In the genomic region with DNA sequence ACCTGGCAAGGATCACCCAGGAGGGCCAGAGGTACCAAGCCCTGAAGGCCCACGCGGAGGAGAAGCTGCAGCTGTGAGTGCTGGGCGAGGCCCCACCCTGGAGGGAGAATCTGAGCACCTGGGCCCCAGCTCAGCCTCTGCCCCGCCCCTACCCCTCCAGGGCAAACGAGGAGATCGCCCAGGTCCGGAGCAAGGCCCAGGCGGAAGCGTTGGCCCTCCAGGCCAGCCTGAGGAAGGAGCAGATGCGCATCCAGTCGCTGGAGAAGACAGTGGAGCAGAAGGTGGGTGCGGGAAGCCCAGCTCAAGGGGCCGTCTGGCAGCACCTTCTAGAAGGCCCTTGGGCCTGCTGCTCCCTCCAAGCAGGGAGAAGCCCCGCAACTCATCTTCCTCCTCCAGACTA, we compare ENCODE assay signal across 23 cellular contexts. TPM values are rescaled to one million over a fixed set of nuclear protein-coding genes. Genes with fewer than 3 reads are reported as not detected.
"Had no signal": no experiment of that assay in that cellular context is flagged by ENCODE, and none has a peak within 500 bp of the region (broad histone marks: within the 10 kb centered on the region; RNA-seq: fewer than 3 reads in every experiment).

No MANE protein-coding gene starts in this region.

- FAIRE-seq: pancreas had no signal

- H3K9me3 Mint-ChIP-seq: activated CD4-positive, alpha-beta memory T cell treated with anti-CD3 and anti-CD28 coated beads, Interleukin-2, amount 10 ng/mL, durations not matched to agents 7 days and 5 days; activated naive CD8-positive, alpha-beta T cell treated with anti-CD3 and anti-CD28 coated beads, Interleukin-2, amount 50 U/mL, for 24 hours; activated T-helper 1 cell treated with anti-CD3 and anti-CD28 coated beads, Interleukin-12 subunit alpha, Interleukin-12 subunit beta, Interleukin-2, Interleukin-4 antibody, amounts not matched to agents 30 ng/mL and 10 ng/mL and 1 ng/mL, durations not matched to agents 14 hours and 24 hours and 36 hours; immature natural killer cell; memory B cell; natural killer cell treated with Interleukin-12 subunit alpha and Interleukin-12 subunit beta and Interleukin-15 and Interleukin-18, amount 100 ng/mL, for 72 hours; T-helper 1 cell treated with Interleukin-12 subunit alpha and Interleukin-12 subunit beta and Interleukin-4 antibody, amounts not matched to agents 30 μg/mL and 1 μg/mL, for 36 hours had no signal

- H3K27me3 ChIP-seq: cardiac muscle cell, pancreas, suprapubic skin had no signal

- ATAC-seq: activated naive CD8-positive, alpha-beta T cell treated with anti-CD3 and anti-CD28 coated beads, Interleukin-2, amount 50 U/mL, for 24 hours; esophagus mucosa; left ventricle myocardium superior; natural killer cell treated with Interleukin-12 subunit alpha and Interleukin-12 subunit beta and Interleukin-15 and Interleukin-18, amount 100 ng/mL, for 72 hours; pancreas; right cardiac atrium had no signal

- H3K27me3 Mint-ChIP-seq: activated CD4-positive, alpha-beta memory T cell treated with anti-CD3 and anti-CD28 coated beads, Interleukin-2, amount 10 ng/mL, durations not matched to agents 7 days and 5 days; activated naive CD8-positive, alpha-beta T cell treated with anti-CD3 and anti-CD28 coated beads, Interleukin-2, amount 50 U/mL, for 24 hours; memory B cell; natural killer cell treated with Interleukin-12 subunit alpha and Interleukin-12 subunit beta and Interleukin-15 and Interleukin-18, amount 100 ng/mL, for 72 hours had no signal

- H3K36me3 ChIP-seq: pancreas had no signal

- H3K4me3 ChIP-seq: cardiac muscle cell, pancreas, stomach, suprapubic skin, tibial nerve had no signal

- H3K4me1 ChIP-seq: pancreas had no signal

- H3K27ac Mint-ChIP-seq: activated CD4-positive, alpha-beta memory T cell treated with anti-CD3 and anti-CD28 coated beads, Interleukin-2, amount 10 ng/mL, durations not matched to agents 7 days and 5 days; activated naive CD8-positive, alpha-beta T cell treated with anti-CD3 and anti-CD28 coated beads, Interleukin-2, amount 50 U/mL, for 24 hours; activated T-helper 1 cell treated with anti-CD3 and anti-CD28 coated beads, Interleukin-12 subunit alpha, Interleukin-12 subunit beta, Interleukin-2, Interleukin-4 antibody, amounts not matched to agents 30 ng/mL and 10 ng/mL and 1 ng/mL, durations not matched to agents 14 hours and 24 hours and 36 hours; immature natural killer cell; memory B cell; natural killer cell treated with Interleukin-12 subunit alpha and Interleukin-12 subunit beta and Interleukin-15 and Interleukin-18, amount 100 ng/mL, for 72 hours; T-helper 1 cell treated with Interleukin-12 subunit alpha and Interleukin-12 subunit beta and Interleukin-4 antibody, amounts not matched to agents 30 μg/mL and 1 μg/mL, for 36 hours had no signal

- H3K9me3 ChIP-seq: pancreas, stomach, suprapubic skin, tibial nerve had no signal

- H3K27ac ChIP-seq: cardiac muscle cell, pancreas, stomach, suprapubic skin, tibial nerve had no signal

- H3K36me3 Mint-ChIP-seq: natural killer cell treated with Interleukin-12 subunit alpha and Interleukin-12 subunit beta and Interleukin-15 and Interleukin-18, amount 100 ng/mL, for 72 hours had no signal

- DNase-seq: activated CD4-positive, alpha-beta memory T cell treated with anti-CD3 and anti-CD28 coated beads, Interleukin-2, amount 10 ng/mL, durations not matched to agents 7 days and 5 days; activated CD4-positive, alpha-beta T cell treated with anti-CD3 and anti-CD28 coated beads for 48 hours; activated CD4-positive, CD25-positive, alpha-beta regulatory T cell; activated gamma-delta T cell treated with Interleukin-2 at 50 U/mL for 16 hours; activated naive CD8-positive, alpha-beta T cell treated with anti-CD3 and anti-CD28 coated beads, Interleukin-2, amount 50 U/mL, for 24 hours; dermis blood vessel endothelial cell; effector memory CD4-positive, alpha-beta T cell; foreskin melanocyte; immature natural killer cell; left ventricle myocardium superior; right cardiac atrium; stimulated activated CD4-positive, alpha-beta T cell treated with anti-CD3 and anti-CD28 coated beads, Interleukin-1b, Interleukin-23, amount 100 ng/mL, for 48 hours; stomach; T1000 had no signal

- H3K4me1 Mint-ChIP-seq: activated CD4-positive, alpha-beta memory T cell treated with anti-CD3 and anti-CD28 coated beads, Interleukin-2, amount 10 ng/mL, durations not matched to agents 7 days and 5 days; activated naive CD8-positive, alpha-beta T cell treated with anti-CD3 and anti-CD28 coated beads, Interleukin-2, amount 50 U/mL, for 24 hours; immature natural killer cell; memory B cell had no signal

- H3K4me3 Mint-ChIP-seq: activated CD4-positive, alpha-beta memory T cell treated with anti-CD3 and anti-CD28 coated beads, Interleukin-2, amount 10 ng/mL, durations not matched to agents 7 days and 5 days; activated naive CD8-positive, alpha-beta T cell treated with anti-CD3 and anti-CD28 coated beads, Interleukin-2, amount 50 U/mL, for 24 hours; activated T-helper 1 cell treated with anti-CD3 and anti-CD28 coated beads, Interleukin-12 subunit alpha, Interleukin-12 subunit beta, Interleukin-2, Interleukin-4 antibody, amounts not matched to agents 30 ng/mL and 10 ng/mL and 1 ng/mL, durations not matched to agents 14 hours and 24 hours and 36 hours; immature natural killer cell; memory B cell; natural killer cell treated with Interleukin-12 subunit alpha and Interleukin-12 subunit beta and Interleukin-15 and Interleukin-18, amount 100 ng/mL, for 72 hours; T-helper 1 cell treated with Interleukin-12 subunit alpha and Interleukin-12 subunit beta and Interleukin-4 antibody, amounts not matched to agents 30 μg/mL and 1 μg/mL, for 36 hours had no signal

RNA-seq across cellular contexts. Expression of a gene that starts 48.5 kb away (rescaled TPM):
- total RNA-seq: natural killer cell treated with Interleukin-12 subunit alpha and Interleukin-12 subunit beta and Interleukin-15 and Interleukin-18, amount 100 ng/mL, for 72 hours had no signal
- polyA plus RNA-seq: immature natural killer cell had no signal
